In the genomic region with DNA sequence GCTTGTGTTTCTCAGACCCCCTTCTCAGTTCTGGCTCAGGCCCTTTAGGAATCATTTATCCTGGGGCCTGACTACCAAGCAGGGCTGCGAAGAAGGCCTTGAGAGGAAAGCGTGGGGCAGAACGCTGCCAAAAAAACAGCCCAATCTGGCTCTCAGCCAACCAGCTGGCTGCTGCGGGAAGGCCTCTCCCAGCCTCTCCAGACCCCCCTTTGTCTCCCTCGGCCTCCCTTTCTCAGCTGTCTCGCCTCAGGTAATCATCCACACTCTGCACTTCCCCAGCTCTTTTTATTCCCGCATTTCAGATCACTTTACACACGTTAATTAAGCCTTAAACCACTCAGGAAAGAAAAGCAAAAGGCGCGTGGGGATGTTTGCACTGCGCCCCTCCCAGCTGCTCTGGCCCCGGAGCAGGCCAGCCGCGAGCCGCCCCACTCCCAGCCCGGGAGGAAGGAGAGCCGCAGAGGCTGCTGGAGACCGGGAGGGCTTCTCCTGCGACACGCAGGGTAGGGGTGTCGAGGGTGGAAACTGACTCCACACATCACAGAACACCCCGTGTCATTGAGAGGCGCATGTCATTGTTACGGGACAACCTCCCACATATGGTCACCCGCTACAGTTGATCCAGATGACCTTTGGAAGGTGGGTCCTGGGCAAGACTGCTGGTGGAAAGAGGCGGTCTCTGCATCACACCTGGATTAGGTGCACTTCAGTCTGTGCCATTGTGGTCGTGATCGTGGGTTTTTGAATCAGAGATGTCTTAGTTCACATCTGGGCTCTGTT, we compare ENCODE assay signal across 8 cellular contexts.
DNase-seq lines count a peak whose midpoint lies in the region; ATAC-seq, FAIRE-seq and TF ChIP-seq lines count a peak whose summit lies in the region.
"Had no signal": no experiment of that assay in that cellular context is flagged by ENCODE, and none has a peak within 500 bp of the region (broad histone marks: within the 10 kb centered on the region; RNA-seq: fewer than 3 reads in every experiment).

No MANE protein-coding gene starts in this region.

- H3K4me3 ChIP-seq in GM23338 = no peak overlapping the region

- 0 out of 3 replicates have a peak, but pooled peaks cover 3% of the 10 kb centered on the region for H3K36me3 Mint-ChIP-seq in GM23338 (ENCODE audit: low read depth)
- no peaks in the 10 kb centered on the region for H3K36me3 Mint-ChIP-seq in brain
- no peaks in the 10 kb centered on the region for H3K36me3 Mint-ChIP-seq in nephron progenitor cell (ENCODE audit: low read depth)

- 0 out of 2 replicates have a peak, but pooled peaks cover 3% of the 10 kb centered on the region for H3F3A ChIP-seq in GM23338 (replicated peaks; ENCODE audit: low read depth)

- no peaks in the 10 kb centered on the region for H3K79me2 ChIP-seq in GM23338 (replicated peaks; ENCODE audit: insufficient read depth)

- peak overlapping the region; percentile 94 for H2AFZ ChIP-seq in GM23338

- TF ChIP-seq CTCF in GM23338 (conservative IDR thresholded peaks at IDR 0.05; ENCODE audit: low read depth in 2 of 2) (no peak), brain (conservative IDR thresholded peaks at IDR 0.05) (no peak), nephron progenitor cell (IDR thresholded peaks at IDR 0.05) (no peak), D721Med (IDR thresholded peaks at IDR 0.05; ENCODE audit: insufficient read depth, missing control alignments) (no peak)

- peaks cover 53% of the 10 kb centered on the region for H3K4me1 Mint-ChIP-seq in GM23338
- H3K4me1 Mint-ChIP-seq in brain = peaks cover 56% of the 10 kb centered on the region
- peaks cover 65% of the 10 kb centered on the region for H3K4me1 Mint-ChIP-seq in nephron progenitor cell

- H3K4me3 Mint-ChIP-seq in GM23338 = no peak overlapping the region
- H3K4me3 Mint-ChIP-seq in brain = peak overlapping the region in 3 of 5 experiments; percentile 37 to 69 (median 41)
- no peak overlapping the region for H3K4me3 Mint-ChIP-seq in nephron progenitor cell

- H3K4me1 ChIP-seq in GM23338 (ENCODE audit: insufficient read depth) = peaks cover 22% of the 10 kb centered on the region

- H3K9me3 Mint-ChIP-seq in GM23338 = no peaks in the 10 kb centered on the region; the same call in 2 of the 3 replicates
- H3K9me3 Mint-ChIP-seq in brain = peaks cover 0 to 8% (median 2%) of the 10 kb centered on the region in 5 experiments
- peaks cover 5% of the 10 kb centered on the region for H3K9me3 Mint-ChIP-seq in nephron progenitor cell

- no peak overlapping the region for H3K4me2 ChIP-seq in GM23338

- H4K20me1 ChIP-seq in GM23338 (replicated peaks; ENCODE audit: insufficient read depth) = no peaks in the 10 kb centered on the region

- peak; percentile 64 for ATAC-seq in GM23338

- H3K36me3 ChIP-seq in GM23338 (ENCODE audit: insufficient read depth) = no peaks in the 10 kb centered on the region

- no peak for FAIRE-seq in D721Med (lab: Jason Lieb, UNC)

- no peak for DNase-seq in GM23338 (ENCODE audit: low spot score)
- DNase-seq in NCI-H2107 (lab: John Stamatoyannopoulos, UW) = peak; percentile 54
- DNase-seq in nephron progenitor cell = no peak
- DNase-seq in germinal center (ENCODE audit: low spot score) = no peak
- DNase-seq in T-helper 2 cell = no peak
- DNase-seq in D721Med (ENCODE audit: insufficient read length, low spot score) = no peak
- DNase-seq: GF-D8 had no signal

- peaks cover 7% of the 10 kb centered on the region; the same call in 1 of the 2 replicates for H3K9me2 ChIP-seq in GM23338 (ENCODE audit: insufficient read depth)

- H3K27me3 Mint-ChIP-seq in GM23338 (ENCODE audit: insufficient read depth, low read depth, poor library complexity) = peaks cover 16% of the 10 kb centered on the region
- H3K27me3 Mint-ChIP-seq in brain = peaks cover 9% of the 10 kb centered on the region
- peaks cover 17% of the 10 kb centered on the region for H3K27me3 Mint-ChIP-seq in nephron progenitor cell (ENCODE audit: low read depth, poor library complexity)

- H3K27ac ChIP-seq in GM23338 (ENCODE audit: low read depth) = no peak overlapping the region

- no peaks in the 10 kb centered on the region for H3K27me3 ChIP-seq in GM23338 (ENCODE audit: insufficient read depth)

- no peak overlapping the region for H3K27ac Mint-ChIP-seq in GM23338
- peak overlapping the region; percentile 39 to 96 (median 78) for H3K27ac Mint-ChIP-seq in brain
- H3K27ac Mint-ChIP-seq in nephron progenitor cell = peak overlapping the region; percentile 82

TF ChIP-seq in GM23338, 12 proteins besides CTCF, POLR2A, EP300 and RAD21 (continues in another document):
- no peak for TF ChIP-seq JUNB (IDR thresholded peaks at IDR 0.05; ENCODE audit: unreplicated experiment)
- TF ChIP-seq, protein P1, sequence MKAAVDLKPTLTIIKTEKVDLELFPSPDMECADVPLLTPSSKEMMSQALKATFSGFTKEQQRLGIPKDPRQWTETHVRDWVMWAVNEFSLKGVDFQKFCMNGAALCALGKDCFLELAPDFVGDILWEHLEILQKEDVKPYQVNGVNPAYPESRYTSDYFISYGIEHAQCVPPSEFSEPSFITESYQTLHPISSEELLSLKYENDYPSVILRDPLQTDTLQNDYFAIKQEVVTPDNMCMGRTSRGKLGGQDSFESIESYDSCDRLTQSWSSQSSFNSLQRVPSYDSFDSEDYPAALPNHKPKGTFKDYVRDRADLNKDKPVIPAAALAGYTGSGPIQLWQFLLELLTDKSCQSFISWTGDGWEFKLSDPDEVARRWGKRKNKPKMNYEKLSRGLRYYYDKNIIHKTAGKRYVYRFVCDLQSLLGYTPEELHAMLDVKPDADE (IDR thresholded peaks at IDR 0.05) = no peak
- no peak for TF ChIP-seq ZNF114 (CRISPR knock-in tag; IDR thresholded peaks at IDR 0.05)
- TF ChIP-seq, protein P2, sequence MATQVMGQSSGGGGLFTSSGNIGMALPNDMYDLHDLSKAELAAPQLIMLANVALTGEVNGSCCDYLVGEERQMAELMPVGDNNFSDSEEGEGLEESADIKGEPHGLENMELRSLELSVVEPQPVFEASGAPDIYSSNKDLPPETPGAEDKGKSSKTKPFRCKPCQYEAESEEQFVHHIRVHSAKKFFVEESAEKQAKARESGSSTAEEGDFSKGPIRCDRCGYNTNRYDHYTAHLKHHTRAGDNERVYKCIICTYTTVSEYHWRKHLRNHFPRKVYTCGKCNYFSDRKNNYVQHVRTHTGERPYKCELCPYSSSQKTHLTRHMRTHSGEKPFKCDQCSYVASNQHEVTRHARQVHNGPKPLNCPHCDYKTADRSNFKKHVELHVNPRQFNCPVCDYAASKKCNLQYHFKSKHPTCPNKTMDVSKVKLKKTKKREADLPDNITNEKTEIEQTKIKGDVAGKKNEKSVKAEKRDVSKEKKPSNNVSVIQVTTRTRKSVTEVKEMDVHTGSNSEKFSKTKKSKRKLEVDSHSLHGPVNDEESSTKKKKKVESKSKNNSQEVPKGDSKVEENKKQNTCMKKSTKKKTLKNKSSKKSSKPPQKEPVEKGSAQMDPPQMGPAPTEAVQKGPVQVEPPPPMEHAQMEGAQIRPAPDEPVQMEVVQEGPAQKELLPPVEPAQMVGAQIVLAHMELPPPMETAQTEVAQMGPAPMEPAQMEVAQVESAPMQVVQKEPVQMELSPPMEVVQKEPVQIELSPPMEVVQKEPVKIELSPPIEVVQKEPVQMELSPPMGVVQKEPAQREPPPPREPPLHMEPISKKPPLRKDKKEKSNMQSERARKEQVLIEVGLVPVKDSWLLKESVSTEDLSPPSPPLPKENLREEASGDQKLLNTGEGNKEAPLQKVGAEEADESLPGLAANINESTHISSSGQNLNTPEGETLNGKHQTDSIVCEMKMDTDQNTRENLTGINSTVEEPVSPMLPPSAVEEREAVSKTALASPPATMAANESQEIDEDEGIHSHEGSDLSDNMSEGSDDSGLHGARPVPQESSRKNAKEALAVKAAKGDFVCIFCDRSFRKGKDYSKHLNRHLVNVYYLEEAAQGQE (IDR thresholded peaks at IDR 0.05; ENCODE audit: unreplicated experiment) = no peak
- no peak for TF ChIP-seq STAT1 (IDR thresholded peaks at IDR 0.05; ENCODE audit: unreplicated experiment)

Comparison
In these comparisons a context has a peak if more than half of its experiments do, and no peak if none do; other contexts are left out.
1. H3K4me3 Mint-ChIP-seq: peak in brain (3 of 5); none in GM23338 (single experiment) and nephron progenitor cell (single experiment).